Comparison of ENCODE assay signal across 8 cellular contexts in genomic region chr9:123339666-123340414, GRCh38. TPM values are rescaled to one million over a fixed set of nuclear protein-coding genes. Genes with fewer than 3 reads are reported as not detected.
DNase-seq lines count a peak whose midpoint lies in the region; ATAC-seq and TF ChIP-seq lines count a peak whose summit lies in the region.

No MANE protein-coding gene starts in this region.

- H3K4me2 ChIP-seq in DND-41 (ENCODE audit: insufficient read depth, low read length), result no peak overlapping the region

- no peak for TF ChIP-seq EP300 in Ishikawa (IDR thresholded peaks at IDR 0.05; ENCODE audit: borderline replicate concordance)
- TF ChIP-seq EP300 in tibial nerve (IDR thresholded peaks at IDR 0.05), result no peak

- no peak for TF ChIP-seq CTCF in DND-41 (IDR thresholded peaks at IDR 0.05; ENCODE audit: borderline replicate concordance, extremely low read depth, low read length, poor library complexity, severe bottlenecking)
- no peak for TF ChIP-seq CTCF in mucosa of descending colon (IDR thresholded peaks at IDR 0.05)
- no peak for TF ChIP-seq CTCF in thoracic aorta (IDR thresholded peaks at IDR 0.05)
- TF ChIP-seq CTCF in tibial nerve (IDR thresholded peaks at IDR 0.05), result no peak

- H3K27ac Mint-ChIP-seq in activated naive CD4-positive, alpha-beta T cell treated with anti-CD3 and anti-CD28 coated beads for 36 hours, result peak overlapping the region; percentile 97

- no peaks in the 10 kb centered on the region for H3K27me3 Mint-ChIP-seq in activated naive CD4-positive, alpha-beta T cell treated with anti-CD3 and anti-CD28 coated beads for 36 hours (ENCODE audit: low read depth)

- H3K4me3 ChIP-seq in DND-41 (ENCODE audit: low read depth in 1 of 2, low read length in 2 of 2), result no peak overlapping the region
- H3K4me3 ChIP-seq in mucosa of descending colon, result no peak overlapping the region
- H3K4me3 ChIP-seq in thoracic aorta, result peak overlapping the region; percentile 70
- H3K4me3 ChIP-seq in tibial nerve, result peak overlapping the region in 1 of 4 donors; percentile 19

- H3K36me3 Mint-ChIP-seq in activated naive CD4-positive, alpha-beta T cell treated with anti-CD3 and anti-CD28 coated beads for 36 hours (ENCODE audit: low read depth), result no peaks in the 10 kb centered on the region

- ATAC-seq in DND-41 (ENCODE audit: insufficient read depth, low read depth) (0 out of 3 replicates have a peak, but pooled peaks have one; percentile 27), GM21526 (IDR thresholded peaks at IDR 0.05; ENCODE audit: low FRiP score, unreplicated experiment) (peak; percentile 33), mucosa of descending colon (peak; percentile 51), thoracic aorta (ENCODE audit: insufficient number of reproducible peaks, low FRiP score, low read depth) (no peak)

- no peaks in the 10 kb centered on the region for H3K9me3 ChIP-seq in DND-41 (ENCODE audit: insufficient read depth, low read length, severe bottlenecking)
- H3K9me3 ChIP-seq in mucosa of descending colon, result no peaks in the 10 kb centered on the region
- no peaks in the 10 kb centered on the region for H3K9me3 ChIP-seq in thoracic aorta
- no peaks in the 10 kb centered on the region for H3K9me3 ChIP-seq in tibial nerve

- intact Hi-C loops in activated naive CD4-positive, alpha-beta T cell treated with anti-CD3 and anti-CD28 coated beads for 36 hours (cut with micrococcal nuclease), result loop anchor here (1.0 to 10.0 kb wide), 8 partner anchors 18 to 1215 kb away; partner anchors contain the start of genes PDCL and STRBP
- intact Hi-C loops in mucosa of descending colon (cut with DNase I, micrococcal nuclease), result loop anchor here in 1 of 2 donors (10.0 kb wide), 1 partner anchor 245 kb away; no protein-coding TSS in a partner anchor

- H3K9me3 Mint-ChIP-seq in activated naive CD4-positive, alpha-beta T cell treated with anti-CD3 and anti-CD28 coated beads for 36 hours, result no peaks in the 10 kb centered on the region

- H3K36me3 ChIP-seq in DND-41 (ENCODE audit: insufficient read depth, low read length) (no peaks in the 10 kb centered on the region), mucosa of descending colon (ENCODE audit: low read depth) (no peaks in the 10 kb centered on the region), thoracic aorta (no peaks in the 10 kb centered on the region), tibial nerve (no peaks in the 10 kb centered on the region)

- H3K4me3 Mint-ChIP-seq in activated naive CD4-positive, alpha-beta T cell treated with anti-CD3 and anti-CD28 coated beads for 36 hours, result peak overlapping the region; percentile 77

- no peak for TF ChIP-seq POLR2A in tibial nerve (IDR thresholded peaks at IDR 0.05)

- H3K9ac ChIP-seq in DND-41 (ENCODE audit: low read depth, low read length), result no peak overlapping the region

- WGBS in tibial nerve, 2 donors, result 60 to 65% methylated on average over 31 of the region's 31 CpGs

- peaks cover 35% of the 10 kb centered on the region for H3K4me1 Mint-ChIP-seq in activated naive CD4-positive, alpha-beta T cell treated with anti-CD3 and anti-CD28 coated beads for 36 hours (ENCODE audit: low read depth)

- no peak overlapping the region for H3K27ac ChIP-seq in DND-41 (ENCODE audit: low read length)
- peak overlapping the region in 1 of 2 donors; percentile 13 for H3K27ac ChIP-seq in thoracic aorta
- H3K27ac ChIP-seq in tibial nerve, result peak overlapping the region in 1 of 4 donors; percentile 74

- no peak overlapping the region for H2AFZ ChIP-seq in DND-41 (ENCODE audit: low read depth, low read length)

- H3K4me1 ChIP-seq in DND-41 (ENCODE audit: insufficient read depth, low read length) (no peaks in the 10 kb centered on the region), mucosa of descending colon (ENCODE audit: low read depth) (no peaks in the 10 kb centered on the region), thoracic aorta (ENCODE audit: control insufficient read depth in 1 of 2, low read depth in 2 of 2) (peaks cover 9 to 21% of the 10 kb centered on the region in 2 donors), tibial nerve (peaks cover 0 to 25% (median 13%) of the 10 kb centered on the region in 4 donors)

- DNase-seq in DND-41, result no peak
- peak; percentile 85 for DNase-seq in activated naive CD4-positive, alpha-beta T cell treated with anti-CD3 and anti-CD28 coated beads for 36 hours
- no peak for DNase-seq in mucosa of descending colon
- no peak for DNase-seq in thoracic aorta (ENCODE audit: low spot score)
- no peak for DNase-seq in NCI-H146 (lab: John Stamatoyannopoulos, UW)
- no peak for DNase-seq in tibial nerve (ENCODE audit: low spot score in 2 of 2)

- no peaks in the 10 kb centered on the region for H4K20me1 ChIP-seq in DND-41 (ENCODE audit: insufficient read depth, low read length)

- no peaks in the 10 kb centered on the region for H3K79me2 ChIP-seq in DND-41 (ENCODE audit: insufficient read depth, low read length)

- TF ChIP-seq RAD21 in Ishikawa (IDR thresholded peaks at IDR 0.05; ENCODE audit: low read depth), result no peak

- H3K27me3 ChIP-seq in DND-41 (ENCODE audit: insufficient read depth, low read length, poor library complexity) (no peaks in the 10 kb centered on the region), thoracic aorta (replicated peaks; ENCODE audit: insufficient read depth) (no peaks in the 10 kb centered on the region), tibial nerve (no peaks in the 10 kb centered on the region)

- CTCF ChIA-PET in activated naive CD4-positive, alpha-beta T cell treated with anti-CD3 and anti-CD28 coated beads for 36 hours (lab: Charles Lee), result interaction anchor here (0.7 to 3.5 kb wide), 6 partner anchors 9 to 115 kb away, joined by 3 to 19 read pairs (median 4); no protein-coding TSS in a partner anchor

TF ChIP-seq in Ishikawa, 13 proteins besides CTCF, POLR2A, EP300 and RAD21:
- TF ChIP-seq EGR1 (IDR thresholded peaks at IDR 0.05), result no peak
- TF ChIP-seq, protein P1, sequence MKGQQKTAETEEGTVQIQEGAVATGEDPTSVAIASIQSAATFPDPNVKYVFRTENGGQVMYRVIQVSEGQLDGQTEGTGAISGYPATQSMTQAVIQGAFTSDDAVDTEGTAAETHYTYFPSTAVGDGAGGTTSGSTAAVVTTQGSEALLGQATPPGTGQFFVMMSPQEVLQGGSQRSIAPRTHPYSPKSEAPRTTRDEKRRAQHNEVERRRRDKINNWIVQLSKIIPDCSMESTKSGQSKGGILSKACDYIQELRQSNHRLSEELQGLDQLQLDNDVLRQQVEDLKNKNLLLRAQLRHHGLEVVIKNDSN (IDR thresholded peaks at IDR 0.05), result 0 out of 2 replicates have a peak, but pooled peaks have one; percentile 14

RNA-seq across cellular contexts. Expression of gene CRB2, which starts 16.2 kb away (rescaled TPM):
- total RNA-seq in activated naive CD4-positive, alpha-beta T cell treated with anti-CD3 and anti-CD28 coated beads for 36 hours, result not detected
- total RNA-seq in mucosa of descending colon, result 1 to 10 TPM in 2 of 3 donors, under 1 TPM in 1; 0.47 to 3.7 (median 1.1) TPM
- total RNA-seq in thoracic aorta, result not detected
- total RNA-seq in tibial nerve, result under 1 TPM in 2 of 4 donors, not detected in 2; under 0.01 to 0.44 TPM
